In the genomic region with DNA sequence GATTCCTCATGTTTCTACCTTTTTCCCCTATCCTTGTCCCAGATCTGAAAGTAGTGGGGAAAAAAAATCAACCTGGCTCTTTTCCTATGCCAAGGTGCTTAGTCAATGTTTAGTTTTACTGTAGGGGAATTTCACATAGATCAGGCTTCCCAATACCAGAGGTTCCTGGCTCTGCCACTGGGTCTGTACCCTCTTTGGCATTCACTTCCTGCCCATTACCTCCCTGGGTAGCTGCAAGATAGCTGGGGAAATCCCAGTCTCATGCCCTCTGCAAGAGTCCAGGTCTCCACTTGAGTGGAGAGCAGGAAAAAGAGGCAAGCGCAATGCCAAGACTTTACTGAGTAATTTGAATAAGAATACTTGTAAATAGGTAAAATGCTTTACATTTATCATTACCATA, we compare ENCODE assay signal across 20 cellular contexts.
"Had no signal": no experiment of that assay in that cellular context is flagged by ENCODE, and none has a peak within 500 bp of the region (broad histone marks: within the 10 kb centered on the region; RNA-seq: fewer than 3 reads in every experiment).

No MANE protein-coding gene starts in this region.

- H3K27ac ChIP-seq: gastroesophageal sphincter, tibial artery, vagina, VCaP had no signal

- H3K27ac Mint-ChIP-seq: activated CD8-positive, alpha-beta memory T cell treated with anti-CD3 and anti-CD28 coated beads, Interleukin-2, amount 10 ng/mL, durations not matched to agents 7 days and 5 days; activated T-helper 2 cell treated with anti-CD3 and anti-CD28 coated beads, Interferon-gamma antibody, Interleukin-2, Interleukin-4, amounts not matched to agents 10 μg/mL and 5 μg/mL and 100 μg/mL, durations not matched to agents 14 hours and 24 hours and 36 hours; brain; dendritic cell treated with granulocyte-macrophage colony-stimulating factor and Interleukin-4, amounts not matched to agents 40 ng/mL and 50 ng/mL, for 4 days; nephron had no signal

- H3K4me3 Mint-ChIP-seq: activated CD8-positive, alpha-beta memory T cell treated with anti-CD3 and anti-CD28 coated beads, Interleukin-2, amount 10 ng/mL, durations not matched to agents 7 days and 5 days; dendritic cell treated with granulocyte-macrophage colony-stimulating factor and Interleukin-4, amounts not matched to agents 40 ng/mL and 50 ng/mL, for 4 days; effector memory CD8-positive, alpha-beta T cell; stimulated activated effector memory CD8-positive, alpha-beta T cell treated with anti-CD3 and anti-CD28 coated beads, Interleukin-12 subunit alpha, Interleukin-12 subunit beta, amount 100 ng/mL, for 72 hours had no signal

- ATAC-seq: activated CD8-positive, alpha-beta memory T cell treated with anti-CD3 and anti-CD28 coated beads, Interleukin-2, amount 10 ng/mL, durations not matched to agents 7 days and 5 days; effector memory CD8-positive, alpha-beta T cell; gastroesophageal sphincter; mucosa of descending colon; stimulated activated effector memory CD8-positive, alpha-beta T cell treated with anti-CD3 and anti-CD28 coated beads, Interleukin-12 subunit alpha, Interleukin-12 subunit beta, amount 100 ng/mL, for 72 hours had no signal

- H3K9me3 ChIP-seq: gastroesophageal sphincter, mucosa of descending colon, tibial artery, vagina had no signal

- H3K36me3 ChIP-seq: gastroesophageal sphincter, tibial artery, vagina had no signal

- H3K36me3 Mint-ChIP-seq: brain had no signal

- DNase-seq: activated CD4-positive, alpha-beta T cell treated with anti-CD3 and anti-CD28 coated beads for 1 hour; activated CD4-positive, alpha-beta T cell treated with anti-CD3 and anti-CD28 coated beads, Interleukin-2, amount 50 U/mL, for 4 hours; activated CD8-positive, alpha-beta memory T cell treated with anti-CD3 and anti-CD28 coated beads, Interleukin-2, amount 10 ng/mL, durations not matched to agents 7 days and 5 days; activated naive CD4-positive, alpha-beta T cell treated with anti-CD3 and anti-CD28 coated beads, Interleukin-2, amount 50 U/mL, for 16 hours; activated T-cell treated with anti-CD3 and anti-CD28 coated beads, Interleukin-2, amount 50 U/mL, for 1 hour; cerebellar nuclear complex; effector memory CD8-positive, alpha-beta T cell; erythroblast; mucosa of descending colon; nucleus accumbens; posterior cingulate gyrus; tibial artery had no signal

- H3K9me3 Mint-ChIP-seq: effector memory CD8-positive, alpha-beta T cell; nephron had no signal

- H3K4me3 ChIP-seq: gastroesophageal sphincter, mucosa of descending colon, tibial artery, vagina had no signal

- H3K27me3 Mint-ChIP-seq: activated CD8-positive, alpha-beta memory T cell treated with anti-CD3 and anti-CD28 coated beads, Interleukin-2, amount 10 ng/mL, durations not matched to agents 7 days and 5 days; effector memory CD8-positive, alpha-beta T cell had no signal
